Comparison of ENCODE assay signal across 8 cellular contexts in genomic region chr7:142478479-142479220, GRCh38.
A peak's percentile ranks its signal among the peaks of the same experiment; 100 is the strongest.
DNase-seq lines count a peak whose midpoint lies in the region; ATAC-seq, FAIRE-seq and TF ChIP-seq lines count a peak whose summit lies in the region.

No MANE protein-coding gene starts in this region.

- H3K4me1 ChIP-seq in adipocyte (ENCODE audit: control insufficient read depth, insufficient read depth, low read length) (peaks cover 29% of the 10 kb centered on the region), keratinocyte (ENCODE audit: control insufficient read depth, extremely low read depth, insufficient read depth, low read length) (peaks cover 2% of the 10 kb centered on the region), transverse colon (peaks cover 0 to 11% (median 8%) of the 10 kb centered on the region in 4 donors)

- H3K9ac ChIP-seq in adipocyte (ENCODE audit: low read length) (peak overlapping the region; percentile 44), keratinocyte (ENCODE audit: control insufficient read depth, extremely low read depth, insufficient read depth, low read length) (no peak overlapping the region)

- H3K9me3 ChIP-seq in adipocyte (ENCODE audit: control insufficient read depth, low read length), result no peaks in the 10 kb centered on the region
- H3K9me3 ChIP-seq in keratinocyte (ENCODE audit: control insufficient read depth, low read depth, low read length), result no peaks in the 10 kb centered on the region
- H3K9me3 ChIP-seq in transverse colon, result no peaks in the 10 kb centered on the region

- no peak for TF ChIP-seq POLR2A in NB4 (IDR thresholded peaks at IDR 0.05; ENCODE audit: extremely low read depth, insufficient read length)
- TF ChIP-seq POLR2A in transverse colon (IDR thresholded peaks at IDR 0.05), result no peak

- in situ Hi-C loops in GM13976 (cut with MboI; ENCODE audit: low sequenced_read_pairs, unreplicated experiment), result no loop called here
- in situ Hi-C loops in transverse colon (cut with MboI; ENCODE audit: low pct_ligation_motif_present in 1 of 4, low pct_unique_long_range_greater_than_20kb in 1 of 4, low sequenced_read_pairs in 3 of 4), result no loop called here

- H3K27me3 ChIP-seq in adipocyte (replicated peaks; ENCODE audit: control insufficient read depth, insufficient read depth, low read length), result no peaks in the 10 kb centered on the region
- H3K27me3 ChIP-seq in keratinocyte (ENCODE audit: control insufficient read depth, extremely low read depth, insufficient read depth, low read length), result no peaks in the 10 kb centered on the region
- H3K27me3 ChIP-seq in transverse colon, result no peaks in the 10 kb centered on the region

- 24 to 30% methylated on average over 7 to 9 of the region's 9 CpGs for WGBS in transverse colon (ENCODE audit: low coverage in 1 of 2), 2 donors

- no peaks in the 10 kb centered on the region for H3K9me1 ChIP-seq in keratinocyte (ENCODE audit: control insufficient read depth, extremely low read depth, insufficient read depth, low read length)

- FAIRE-seq in keratinocyte (lab: Jason Lieb, UNC), result no peak

- intact Hi-C loops in transverse colon (cut with DNase I; ENCODE audit: low total_unique reads), result no loop called here

- ATAC-seq in HG02642 (IDR thresholded peaks at IDR 0.05; ENCODE audit: poor library complexity, unreplicated experiment), result peak; percentile 78

- H3K27ac ChIP-seq in C4-2B (no peak overlapping the region), keratinocyte (ENCODE audit: control insufficient read depth, insufficient read depth, low read length) (no peak overlapping the region), transverse colon (no peak overlapping the region)

- dilution Hi-C loops in keratinocyte (cut with MboI; ENCODE audit: extremely low pct_ligation_motif_present, low sequenced_read_pairs), result no loop called here

- H3K79me2 ChIP-seq in keratinocyte (ENCODE audit: control insufficient read depth, insufficient read depth, low read length), result no peaks in the 10 kb centered on the region

- H3K4me3 ChIP-seq in NB4 (ENCODE audit: low read depth, low read length), result no peak overlapping the region
- H3K4me3 ChIP-seq in adipocyte (ENCODE audit: low read length), result no peak overlapping the region
- no peak overlapping the region for H3K4me3 ChIP-seq in keratinocyte (ENCODE audit: control insufficient read depth in 2 of 3, extremely low read depth in 1 of 3, insufficient read depth in 2 of 3, low read depth in 1 of 3, low read length in 3 of 3)
- no peak overlapping the region for H3K4me3 ChIP-seq in transverse colon

- TF ChIP-seq CTCF in C4-2B (conservative IDR thresholded peaks at IDR 0.05) (peak; percentile 85), GM13976 (IDR thresholded peaks at IDR 0.05; ENCODE audit: borderline replicate concordance, control extremely low read depth, extremely low read depth, insufficient read depth, missing control alignments) (peak; percentile 64), NB4 (IDR thresholded peaks at IDR 0.05; ENCODE audit: low read depth, low read length) (peak; percentile 82), keratinocyte (optimal IDR thresholded peaks at IDR 0.05 in 1 of 3, IDR thresholded peaks at IDR 0.05 in 1 of 3, conservative IDR thresholded peaks at IDR 0.05 in 1 of 3; ENCODE audit: extremely low read depth in 1 of 3, insufficient read depth in 2 of 3, low read length in 3 of 3) (peak; percentile 63 to 70 (median 69)), transverse colon (IDR thresholded peaks at IDR 0.05) (peak; percentile 38 to 62 (median 56))

- H4K20me1 ChIP-seq in keratinocyte (ENCODE audit: control insufficient read depth, extremely low read depth, insufficient read depth, low read length), result no peaks in the 10 kb centered on the region

- TF ChIP-seq EP300 in transverse colon (IDR thresholded peaks at IDR 0.05; ENCODE audit: low read depth), result no peak

- peak; percentile 35 for DNase-seq in GM13976 (ENCODE audit: low spot score)
- DNase-seq in NB4 (ENCODE audit: low read depth), result peak; percentile 76
- DNase-seq in adipocyte (ENCODE audit: low read depth), result peak; percentile 80
- DNase-seq in keratinocyte (ENCODE audit: low read depth, low spot score), result no peak
- peak; percentile 52 for DNase-seq in transverse colon
- no peak for DNase-seq in NCI-H2029 (lab: John Stamatoyannopoulos, UW)

- H3K36me3 ChIP-seq in adipocyte (ENCODE audit: control insufficient read depth, insufficient read depth, low read length, severe bottlenecking), result no peaks in the 10 kb centered on the region
- no peaks in the 10 kb centered on the region for H3K36me3 ChIP-seq in keratinocyte (ENCODE audit: control insufficient read depth in 2 of 2, extremely low read depth in 1 of 2, insufficient read depth in 2 of 2, low read length in 2 of 2)
- H3K36me3 ChIP-seq in transverse colon, result no peaks in the 10 kb centered on the region

- H2AFZ ChIP-seq in keratinocyte (ENCODE audit: control insufficient read depth, low read length), result peak overlapping the region; percentile 20

- peak overlapping the region; percentile 32 for H3K4me2 ChIP-seq in keratinocyte (ENCODE audit: control insufficient read depth, extremely low read depth, insufficient read depth, low read depth, low read length)

Comparison
In these comparisons a context has a peak if more than half of its experiments do, and no peak if none do; other contexts are left out.
1. DNase-seq: peak in GM13976 (single experiment), NB4 (single experiment), adipocyte (single experiment) and transverse colon (single experiment); none in keratinocyte (single experiment) and NCI-H2029 (single experiment).
2. Peak in every context shown above with its lines, with median percentiles within 50 percentile points of each other: CTCF ChIP-seq.